In the genomic region with DNA sequence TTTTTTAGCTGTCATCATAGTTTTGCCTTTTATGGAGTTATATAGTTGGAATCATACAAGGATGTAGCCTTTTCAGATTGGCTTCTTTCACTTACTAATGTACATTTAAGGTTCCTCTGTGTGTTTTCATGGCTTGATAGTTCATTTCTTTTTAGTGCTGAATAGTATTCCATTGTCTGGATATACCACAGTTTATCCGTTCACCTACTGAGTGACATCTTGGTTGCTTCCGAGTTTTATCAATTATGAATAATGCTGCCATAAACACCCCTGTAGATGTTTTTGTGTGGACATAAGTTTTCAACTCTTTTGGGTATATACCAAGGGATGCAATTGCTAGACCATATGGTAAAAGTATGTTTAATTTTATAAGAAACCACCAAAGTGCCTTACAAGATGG, we compare ENCODE assay signal across 35 cellular contexts.
DNase-seq lines count a peak whose midpoint lies in the region; ATAC-seq, FAIRE-seq and TF ChIP-seq lines count a peak whose summit lies in the region.
"Had no signal": no experiment of that assay in that cellular context is flagged by ENCODE, and none has a peak within 500 bp of the region (broad histone marks: within the 10 kb centered on the region; RNA-seq: fewer than 3 reads in every experiment).

No MANE protein-coding gene starts in this region.

- TF ChIP-seq CTCF in SK-N-SH (IDR thresholded peaks at IDR 0.05) (no peak), K562 (IDR thresholded peaks at IDR 0.05 in 2 of 3, conservative IDR thresholded peaks at IDR 0.05 in 1 of 3; ENCODE audit: insufficient read depth in 2 of 3, low read depth in 1 of 3, low read length in 3 of 3) (no peak), endodermal cell (conservative IDR thresholded peaks at IDR 0.05) (no peak)

- H3F3A ChIP-seq in SK-N-SH (replicated peaks; ENCODE audit: insufficient read depth) = peaks cover 12% of the 10 kb centered on the region

- H2AFZ ChIP-seq in SK-N-SH (ENCODE audit: low read depth) = no peak overlapping the region
- no peak overlapping the region for H2AFZ ChIP-seq in K562 (ENCODE audit: low read depth, low read length)

- in situ Hi-C loops in K562 (cut with MboI) = no loop called here

- H3K4me3 ChIP-seq in SK-N-SH (ENCODE audit: low read depth in 2 of 2, low read length in 1 of 2) = no peak overlapping the region
- H3K4me3 ChIP-seq in K562 = no peak overlapping the region
- peak overlapping the region; percentile 21 for H3K4me3 ChIP-seq in endodermal cell (ENCODE audit: low read length)
- H3K4me3 ChIP-seq: A549; BLaER1; BLaER1 treated with 17β-estradiol and CSF1 and Interleukin-3, amounts not matched to agents 10 nM and 100 nM had no signal

- intact Hi-C loops in K562 (cut with micrococcal nuclease) = no loop called here

- BruUV-seq in K562 (replicated peaks; lab: Mats Ljungman, UMichigan) = no TSS peak

- no peaks in the 10 kb centered on the region for H3K9me1 ChIP-seq in K562 (ENCODE audit: control insufficient read depth, insufficient read depth, low read length)

- H3K4me2 ChIP-seq in SK-N-SH = no peak overlapping the region
- no peak overlapping the region for H3K4me2 ChIP-seq in K562 (ENCODE audit: insufficient read depth, low read length)
- H3K4me2 ChIP-seq: A549; BLaER1; BLaER1 treated with 17β-estradiol and CSF1 and Interleukin-3, amounts not matched to agents 10 nM and 100 nM had no signal

- no peak overlapping the region for H3K27ac ChIP-seq in SK-N-SH (ENCODE audit: low read depth in 2 of 2, low read length in 1 of 2)
- H3K27ac ChIP-seq in K562 (ENCODE audit: extremely low read depth, low read depth, low read length) = no peak overlapping the region
- no peak overlapping the region for H3K27ac ChIP-seq in endodermal cell (ENCODE audit: low read depth, low read length)
- H3K27ac ChIP-seq: 22Rv1; A549; BLaER1; BLaER1 treated with 17β-estradiol and CSF1 and Interleukin-3, amounts not matched to agents 10 nM and 100 nM; C4-2B had no signal

- H3K27me3 ChIP-seq in SK-N-SH (ENCODE audit: insufficient read depth) = no peaks in the 10 kb centered on the region
- no peaks in the 10 kb centered on the region for H3K27me3 ChIP-seq in K562 (ENCODE audit: control insufficient read depth in 2 of 2, insufficient read depth in 2 of 2, low read length in 2 of 2)
- no peaks in the 10 kb centered on the region for H3K27me3 ChIP-seq in endodermal cell (ENCODE audit: control insufficient read depth, insufficient read depth, low read length, poor library complexity, severe bottlenecking)
- H3K27me3 ChIP-seq: BE2C; BLaER1; BLaER1 treated with 17β-estradiol and CSF1 and Interleukin-3, amounts not matched to agents 10 nM and 100 nM had no signal

- TF ChIP-seq POLR2A in K562 (conservative IDR thresholded peaks at IDR 0.05) = no peak

- H3K36me3 ChIP-seq in SK-N-SH (replicated peaks in 1 of 2; ENCODE audit: control insufficient read depth in 1 of 2, insufficient read depth in 2 of 2, low read length in 1 of 2) (peaks cover 0 to 3% of the 10 kb centered on the region in 2 experiments), K562 (ENCODE audit: control insufficient read depth, insufficient read depth, low read length) (no peaks in the 10 kb centered on the region), endodermal cell (ENCODE audit: control insufficient read depth, insufficient read depth, low read length) (no peaks in the 10 kb centered on the region)
- H3K36me3 ChIP-seq: BE2C, BLaER1 had no signal

- TF ChIP-seq EP300 in SK-N-SH (IDR thresholded peaks at IDR 0.05; ENCODE audit: borderline replicate concordance in 1 of 2, low read depth in 1 of 2, low read length in 1 of 2) (no peak), K562 (IDR thresholded peaks at IDR 0.05; ENCODE audit: low read length) (no peak)

- H3K27me3 Mint-ChIP-seq in endodermal cell (ENCODE audit: insufficient read depth) = no peaks in the 10 kb centered on the region
- H3K27me3 Mint-ChIP-seq: B cell; CD4-positive, alpha-beta memory T cell; CD4-positive, alpha-beta T cell; CD8-positive, alpha-beta memory T cell had no signal

- FAIRE-seq in K562 (lab: Jason Lieb, UNC) = no peak
- FAIRE-seq: A204.1, A549, D721Med had no signal

- CTCF ChIA-PET in SK-N-SH (lab: Yijun Ruan, JAX) = no interaction called here
- CTCF ChIA-PET in K562 (lab: Yijun Ruan, JAX; ENCODE audit: low intra/inter-chr PET ratio) = no interaction called here

- POLR2A ChIA-PET in SK-N-SH (lab: Yijun Ruan, JAX) (no interaction called here), K562 (lab: Yijun Ruan, JAX) (no interaction called here)

- H4K20me1 ChIP-seq in SK-N-SH (ENCODE audit: insufficient read depth) (no peaks in the 10 kb centered on the region), K562 (replicated peaks; ENCODE audit: control insufficient read depth, insufficient read depth, low read length) (no peaks in the 10 kb centered on the region)
- H4K20me1 ChIP-seq: BLaER1; BLaER1 treated with 17β-estradiol and CSF1 and Interleukin-3, amounts not matched to agents 10 nM and 100 nM had no signal

- H3K9me3 ChIP-seq in SK-N-SH (peaks cover 12% of the 10 kb centered on the region; the same call in 1 of the 2 replicates), K562 (replicated peaks; ENCODE audit: control insufficient read depth, insufficient read depth, low read depth, low read length) (0 out of 2 replicates have a peak, but pooled peaks cover 5% of the 10 kb centered on the region), endodermal cell (ENCODE audit: control insufficient read depth, low read length) (peaks cover 53% of the 10 kb centered on the region)
- H3K9me3 ChIP-seq: BE2C had no signal

- H3K4me1 ChIP-seq in SK-N-SH (ENCODE audit: control insufficient read depth in 1 of 2, insufficient read depth in 2 of 2, low read depth in 1 of 2, low read length in 1 of 2) (no peaks in the 10 kb centered on the region), K562 (replicated peaks in 1 of 2; ENCODE audit: control insufficient read depth in 2 of 2, insufficient read depth in 2 of 2, low read length in 2 of 2) (no peaks in the 10 kb centered on the region), endodermal cell (ENCODE audit: control insufficient read depth, insufficient read depth, low read length) (no peaks in the 10 kb centered on the region)
- H3K4me1 ChIP-seq: BE2C, BLaER1, Caco-2 had no signal

- H3K9ac ChIP-seq in SK-N-SH (no peak overlapping the region), K562 (ENCODE audit: insufficient read depth in 1 of 2, low read depth in 2 of 2, low read length in 2 of 2) (no peak overlapping the region), endodermal cell (ENCODE audit: extremely low read depth, low read length, poor library complexity, severe bottlenecking) (no peak overlapping the region)
- H3K9ac ChIP-seq: BLaER1; BLaER1 treated with 17β-estradiol and CSF1 and Interleukin-3, amounts not matched to agents 10 nM and 100 nM had no signal

- H3K9me3 Mint-ChIP-seq in endodermal cell = peaks cover 47% of the 10 kb centered on the region

- H3K79me2 ChIP-seq in SK-N-SH (ENCODE audit: insufficient read depth) = no peaks in the 10 kb centered on the region
- no peaks in the 10 kb centered on the region for H3K79me2 ChIP-seq in K562 (ENCODE audit: control insufficient read depth, insufficient read depth, low read length)

- ATAC-seq in SK-N-SH treated with all-trans-retinoic acid at 6 μM for 48 hours (no peak), K562 (no peak), HG03432 (IDR thresholded peaks at IDR 0.05; ENCODE audit: unreplicated experiment) (no peak)
- ATAC-seq: A549; CD8-positive, alpha-beta T cell had no signal

- H3K27ac Mint-ChIP-seq in endodermal cell = no peak overlapping the region
- H3K27ac Mint-ChIP-seq: B cell; CD14-positive monocyte; CD4-positive, alpha-beta memory T cell; CD4-positive, alpha-beta T cell; CD4-positive, CD25-positive, alpha-beta regulatory T cell; CD8-positive, alpha-beta memory T cell; CD8-positive, alpha-beta T cell had no signal

- peaks cover 1% of the 10 kb centered on the region for H3K36me3 Mint-ChIP-seq in endodermal cell (ENCODE audit: low read depth)

- no peak overlapping the region for H3K4me3 Mint-ChIP-seq in endodermal cell
- H3K4me3 Mint-ChIP-seq: B cell; CD14-positive monocyte; CD4-positive, alpha-beta memory T cell; CD4-positive, alpha-beta T cell; CD4-positive, CD25-positive, alpha-beta regulatory T cell; CD8-positive, alpha-beta memory T cell; CD8-positive, alpha-beta T cell had no signal

- 93% methylated on average over 2 of the region's 2 CpGs for WGBS in SK-N-SH (ENCODE audit: low lambda C conversion rate)
- WGBS in K562 (ENCODE audit: insufficient coverage, low coverage, missing lambda C conversion rate) = 94% methylated on average over 2 of the region's 2 CpGs
- 100% methylated on average over 2 of the region's 2 CpGs for WGBS in endodermal cell (ENCODE audit: insufficient coverage in 1 of 2, insufficient read length in 1 of 2), 2 experiments

- peaks cover 14% of the 10 kb centered on the region for H3K4me1 Mint-ChIP-seq in endodermal cell
- H3K4me1 Mint-ChIP-seq: B cell; CD4-positive, alpha-beta memory T cell; CD4-positive, CD25-positive, alpha-beta regulatory T cell; CD8-positive, alpha-beta memory T cell had no signal

- 0 out of 2 replicates have a peak, but pooled peaks cover 3% of the 10 kb centered on the region for H3K9me2 ChIP-seq in SK-N-SH

- TF ChIP-seq RAD21 in SK-N-SH (IDR thresholded peaks at IDR 0.05; ENCODE audit: low read length) = no peak
- TF ChIP-seq RAD21 in K562 (CRISPR knock-in tag; conservative IDR thresholded peaks at IDR 0.05 in 1 of 2, IDR thresholded peaks at IDR 0.05 in 1 of 2) = no peak

- DNase-seq in SK-N-SH (no peak), K562 (ENCODE audit: extremely low read depth in 1 of 4, low spot score in 3 of 4) (no peak), endodermal cell (no peak)
- no peak for DNase-seq in activated CD4-positive, alpha-beta T cell treated with anti-CD3 and anti-CD28 coated beads for 4 hours
- DNase-seq: 8988T; ACHN; AML-193; BE2C; C1 segment of cervical spinal cord; Caco-2; Calu3; CD4-positive, alpha-beta memory T cell; CD4-positive, alpha-beta T cell; CD4-positive, CD25-positive, alpha-beta regulatory T cell; CD8-positive, alpha-beta memory T cell; CD8-positive, alpha-beta T cell; COR-L47; DMS 273 treated with DMSO at 0.1 percent for 48 hours; DMS153; DMS53; DMS79; DMS79 treated with DMSO at 0.1 percent for 48 hours; DND-41; EL had no signal

TF ChIP-seq in SK-N-SH treated with all-trans-retinoic acid at 6 μM for 48 hours, 23 proteins besides CTCF, POLR2A, EP300 and RAD21:
- peak; percentile 90 for TF ChIP-seq ZNF8 (CRISPR knock-in tag; IDR thresholded peaks at IDR 0.05)
- TF ChIP-seq BACH2 (CRISPR knock-in tag; IDR thresholded peaks at IDR 0.05; ENCODE audit: borderline replicate concordance) = no peak

TF ChIP-seq in SK-N-SH, 30 proteins besides CTCF, POLR2A, EP300 and RAD21 (continues in another document):
- TF ChIP-seq NRF1 (IDR thresholded peaks at IDR 0.05; ENCODE audit: low read depth, low read length) = no peak
- no peak for TF ChIP-seq FOSL2 (IDR thresholded peaks at IDR 0.05; ENCODE audit: borderline replicate concordance, low read depth)
